8 cellular contexts compared by ENCODE assay signal in genomic region chr1:234998174-234998741, GRCh38.
DNase-seq lines count a peak whose midpoint lies in the region; ATAC-seq and TF ChIP-seq lines count a peak whose summit lies in the region.

No MANE protein-coding gene starts in this region.

- H3K9me3 ChIP-seq in lower lobe of right lung (no peaks in the 10 kb centered on the region), thyroid gland (no peaks in the 10 kb centered on the region)

- DNase-seq in NCI-H226 (peak; percentile 6), dermis blood vessel endothelial cell (peak; percentile 90), lower lobe of right lung (no peak), thyroid gland (peak; percentile 31 to 42), NCI-H1930 (lab: John Stamatoyannopoulos, UW) (no peak), AG08396 (ENCODE audit: low spot score) (no peak)

- peak; percentile 15 to 55 for ATAC-seq in lower lobe of right lung
- no peak for ATAC-seq in HG03108 (IDR thresholded peaks at IDR 0.05; ENCODE audit: unreplicated experiment)
- ATAC-seq in GM21515 (IDR thresholded peaks at IDR 0.05; ENCODE audit: unreplicated experiment): no peak

- TF ChIP-seq CTCF in lower lobe of right lung (IDR thresholded peaks at IDR 0.05) (no peak), thyroid gland (IDR thresholded peaks at IDR 0.05) (no peak)

- no peak for TF ChIP-seq POLR2A in thyroid gland (IDR thresholded peaks at IDR 0.05)

- intact Hi-C loops in lower lobe of right lung (cut with DNase I) (no loop called here), thyroid gland (cut with DNase I) (no loop called here)

- WGBS in thyroid gland, 2 donors: 90% methylated on average over 13 of the region's 13 CpGs

- no peaks in the 10 kb centered on the region for H3K27me3 ChIP-seq in lower lobe of right lung (ENCODE audit: low read depth)
- H3K27me3 ChIP-seq in thyroid gland: no peaks in the 10 kb centered on the region

- H3K4me1 ChIP-seq in lower lobe of right lung (peaks cover 27% of the 10 kb centered on the region), thyroid gland (peaks cover 32 to 50% of the 10 kb centered on the region in 2 donors)

- no peaks in the 10 kb centered on the region for H3K36me3 ChIP-seq in lower lobe of right lung
- H3K36me3 ChIP-seq in thyroid gland: no peaks in the 10 kb centered on the region

- H3K4me3 ChIP-seq in lower lobe of right lung (no peak overlapping the region), thyroid gland (replicated peaks in 1 of 3) (no peak overlapping the region)

- H3K27ac ChIP-seq in lower lobe of right lung (peak overlapping the region; percentile 67), thyroid gland (peak overlapping the region; percentile 92 to 98 (median 96))

Comparison
In these comparisons a context has a peak if more than half of its experiments do, and no peak if none do; other contexts are left out.
1. DNase-seq: peak in NCI-H226 (single experiment), dermis blood vessel endothelial cell (single experiment) and thyroid gland (2 of 2); none in lower lobe of right lung (single experiment), NCI-H1930 (0 of 2) and AG08396 (single experiment).
2. ATAC-seq: peak in lower lobe of right lung (2 of 2); none in HG03108 (single experiment) and GM21515 (single experiment).